ENCODE assay signal across 12 cellular contexts in genomic region chr5:150208187-150209015, GRCh38. TPM values are rescaled to one million over a fixed set of nuclear protein-coding genes. Genes with fewer than 3 reads are reported as not detected.
DNase-seq lines count a peak whose midpoint lies in the region; ATAC-seq, FAIRE-seq and TF ChIP-seq lines count a peak whose summit lies in the region.
"Had no signal": no experiment of that assay in that cellular context is flagged by ENCODE, and none has a peak within 500 bp of the region (broad histone marks: within the 10 kb centered on the region; RNA-seq: fewer than 3 reads in every experiment).

No MANE protein-coding gene starts in this region.

- BruUV-seq in Caco-2 (replicated peaks; lab: Mats Ljungman, UMichigan), result no TSS peak

- H3K36me3 ChIP-seq in Caco-2 (ENCODE audit: control insufficient read depth, insufficient read depth, low read length) (no peaks in the 10 kb centered on the region), MG63 (no peaks in the 10 kb centered on the region; the same call in 1 of the 2 replicates), kidney (ENCODE audit: control insufficient read depth in 1 of 2, insufficient read depth in 2 of 2, low read length in 2 of 2) (no peaks in the 10 kb centered on the region), gastrocnemius medialis (no peaks in the 10 kb centered on the region)

- H3K27ac Mint-ChIP-seq in Caco-2 (ENCODE audit: unreplicated experiment) (peak overlapping the region; percentile 11), natural killer cell (peak overlapping the region in 1 of 2 donors; percentile 78)

- DNase-seq in Caco-2, result no peak
- peak; percentile 73 for DNase-seq in MG63
- DNase-seq in coronary artery (ENCODE audit: low spot score), result no peak
- no peak for DNase-seq in natural killer cell
- DNase-seq in NCI-H1417 (lab: John Stamatoyannopoulos, UW), result no peak
- DNase-seq in kidney, result no peak
- DNase-seq in gastrocnemius medialis, result no peak
- no peak for DNase-seq in hypothalamus (lab: John Stamatoyannopoulos, UW)
- DNase-seq: central memory CD4-positive, alpha-beta T cell; hippocampal formation; naive B cell had no signal

- no peak for TF ChIP-seq POLR2A in gastrocnemius medialis (IDR thresholded peaks at IDR 0.05)

- CTCF ChIA-PET in Caco-2 (lab: Charles Lee), result interaction anchor here (1.2 kb wide), 1 partner anchor 71 kb away, joined by 3 read pairs; no protein-coding TSS in a partner anchor

- in situ Hi-C loops in gastrocnemius medialis (cut with MboI; ENCODE audit: low sequenced_read_pairs in 4 of 4), result loop anchor here in 1 of 4 donors (25.0 kb wide), 1 partner anchor 171 kb away; no protein-coding TSS in a partner anchor

- intact Hi-C loops in Caco-2 (cut with micrococcal nuclease; ENCODE audit: unreplicated experiment), result no loop called here
- intact Hi-C loops in natural killer cell (cut with micrococcal nuclease), result no loop called here
- intact Hi-C loops in kidney (cut with DNase I), result no loop called here
- intact Hi-C loops in gastrocnemius medialis (cut with DNase I; ENCODE audit: low total_unique reads), result no loop called here

- no peaks in the 10 kb centered on the region for H3K9me3 Mint-ChIP-seq in Caco-2 (ENCODE audit: unreplicated experiment)
- no peaks in the 10 kb centered on the region for H3K9me3 Mint-ChIP-seq in natural killer cell
- H3K9me3 Mint-ChIP-seq: T-cell had no signal

- ATAC-seq in natural killer cell, result no peak
- ATAC-seq in gastrocnemius medialis, result no peak

- peaks cover 29% of the 10 kb centered on the region for H3K4me1 Mint-ChIP-seq in Caco-2 (ENCODE audit: low read depth, unreplicated experiment)
- H3K4me1 Mint-ChIP-seq in natural killer cell, result peaks cover 23 to 25% of the 10 kb centered on the region in 2 donors

- H3K27ac ChIP-seq in coronary artery (peak overlapping the region; percentile 75 to 82), kidney (ENCODE audit: low read depth in 2 of 2, low read length in 2 of 2) (no peak overlapping the region), gastrocnemius medialis (no peak overlapping the region)

- peaks cover 6% of the 10 kb centered on the region for H3K36me3 Mint-ChIP-seq in Caco-2 (ENCODE audit: insufficient read depth, unreplicated experiment)
- H3K36me3 Mint-ChIP-seq in natural killer cell, result no peaks in the 10 kb centered on the region
- H3K36me3 Mint-ChIP-seq: naive B cell, T-cell had no signal

- no peak overlapping the region for H3K4me3 ChIP-seq in Caco-2 (ENCODE audit: low read depth, low read length)
- no peak overlapping the region for H3K4me3 ChIP-seq in MG63
- H3K4me3 ChIP-seq in coronary artery, result no peak overlapping the region
- no peak overlapping the region for H3K4me3 ChIP-seq in kidney (ENCODE audit: low read length in 2 of 2)
- no peak overlapping the region for H3K4me3 ChIP-seq in gastrocnemius medialis

- no peak for FAIRE-seq in kidney (lab: Jason Lieb, UNC)

- H3K4me3 Mint-ChIP-seq in Caco-2 (ENCODE audit: unreplicated experiment) (no peak overlapping the region), natural killer cell (peak overlapping the region; percentile 73)

- H3K27me3 ChIP-seq in Caco-2 (replicated peaks; ENCODE audit: control insufficient read depth, insufficient read depth, low read length), result no peaks in the 10 kb centered on the region
- H3K27me3 ChIP-seq in MG63, result no peaks in the 10 kb centered on the region
- no peaks in the 10 kb centered on the region for H3K27me3 ChIP-seq in gastrocnemius medialis

- H3K4me1 ChIP-seq in Caco-2 (peaks cover 12% of the 10 kb centered on the region), kidney (ENCODE audit: control insufficient read depth in 1 of 2, insufficient read depth in 1 of 2, low read depth in 1 of 2, low read length in 2 of 2) (no peaks in the 10 kb centered on the region), gastrocnemius medialis (no peaks in the 10 kb centered on the region)

- H3K9ac ChIP-seq in kidney (ENCODE audit: low read length in 2 of 2), result no peak overlapping the region

- H3K27me3 Mint-ChIP-seq in Caco-2 (ENCODE audit: insufficient read depth, unreplicated experiment) (no peaks in the 10 kb centered on the region), natural killer cell (ENCODE audit: low read depth in 2 of 2) (peaks cover 21 to 29% of the 10 kb centered on the region in 2 donors)

- POLR2A ChIA-PET in Caco-2 (lab: Charles Lee), result no interaction called here

- no peaks in the 10 kb centered on the region for H3K9me3 ChIP-seq in Caco-2
- no peaks in the 10 kb centered on the region for H3K9me3 ChIP-seq in MG63
- no peaks in the 10 kb centered on the region for H3K9me3 ChIP-seq in kidney (ENCODE audit: control insufficient read depth in 1 of 2, low read length in 2 of 2)
- no peaks in the 10 kb centered on the region for H3K9me3 ChIP-seq in gastrocnemius medialis

- TF ChIP-seq CTCF in Caco-2 (IDR thresholded peaks at IDR 0.05; ENCODE audit: insufficient read depth in 1 of 2, low read depth in 1 of 2, low read length in 1 of 2, severe bottlenecking in 1 of 2, unreplicated experiment in 1 of 2) (no peak), coronary artery (IDR thresholded peaks at IDR 0.05) (no peak), natural killer cell (IDR thresholded peaks at IDR 0.05) (no peak), kidney (IDR thresholded peaks at IDR 0.05; ENCODE audit: borderline replicate concordance, extremely low read depth, insufficient read depth) (no peak), gastrocnemius medialis (IDR thresholded peaks at IDR 0.05 in 4 of 5, conservative IDR thresholded peaks at IDR 0.05 in 1 of 5) (no peak)

RNA-seq across cellular contexts. Expression of gene SLC6A7, which starts 18.5 kb away (rescaled TPM):
- total RNA-seq in Caco-2 (2022), result not detected in 2 replicates
- not detected in 2 replicates for total RNA-seq in MG63 (2014; rRNA removed; shearing (Covaris generic); ENCODE audit: low replicate concordance)
- not detected for total RNA-seq in natural killer cell
- total RNA-seq in kidney, result not detected
- polyA plus RNA-seq in kidney (ENCODE audit: insufficient read depth, low read depth, low replicate concordance), result not detected
- total RNA-seq in gastrocnemius medialis, result under 1 TPM in 1 of 4 donors, not detected in 3; 0.07 TPM
- total RNA-seq: T-cell had no signal

RNA-seq across cellular contexts. Expression of gene CDX1, which starts 41.8 kb away (rescaled TPM):
- total RNA-seq in Caco-2 (2022) (0.29 and 0.65 TPM in 2 replicates), natural killer cell (not detected), kidney (not detected), gastrocnemius medialis (1 to 10 TPM in 1 of 4 donors, not detected in 3; 1.5 TPM)
- total RNA-seq in MG63 (2014; rRNA removed; shearing (Covaris generic); ENCODE audit: low replicate concordance), result 0.07 TPM in 1 of 2 replicates, not detected in the other
- polyA plus RNA-seq in kidney (ENCODE audit: insufficient read depth, low read depth, low replicate concordance), result 0.39 TPM

RNA-seq across cellular contexts. Expression of gene PDGFRB, which starts 52.8 kb away (rescaled TPM):
- total RNA-seq in Caco-2 (2022) (5.9 and 7.2 TPM in 2 replicates), natural killer cell (10 to 100 TPM; 44.8 to 93.1 (median 61.6) TPM), kidney (104 TPM), gastrocnemius medialis (10 to 100 TPM; 27.9 to 58.4 (median 52.5) TPM)
- total RNA-seq in MG63 (2014; rRNA removed; shearing (Covaris generic); ENCODE audit: low replicate concordance), result 6.1 and 10.4 TPM in 2 replicates
- 50.4 TPM for polyA plus RNA-seq in kidney (ENCODE audit: insufficient read depth, low read depth, low replicate concordance)

Comparison
In these comparisons a context has a peak if more than half of its experiments do, and no peak if none do; other contexts are left out.
1. H3K27ac ChIP-seq: peak in coronary artery (2 of 2); none in kidney (0 of 2) and gastrocnemius medialis (0 of 4).